Comparison of ENCODE assay signal across 19 cellular contexts in genomic region chr6:130724089-130724488, GRCh38.
DNase-seq lines count a peak whose midpoint lies in the region; ATAC-seq and TF ChIP-seq lines count a peak whose summit lies in the region.
"Had no signal": no experiment of that assay in that cellular context is flagged by ENCODE, and none has a peak within 500 bp of the region (broad histone marks: within the 10 kb centered on the region; RNA-seq: fewer than 3 reads in every experiment).

No MANE protein-coding gene starts in this region.

- H3K27me3 Mint-ChIP-seq in activated CD4-positive, alpha-beta T cell treated with anti-CD3 and anti-CD28 coated beads for 36 hours: no peaks in the 10 kb centered on the region
- H3K27me3 Mint-ChIP-seq in activated naive CD8-positive, alpha-beta T cell treated with anti-CD3 and anti-CD28 coated beads, Interleukin-2, amount 50 U/mL, for 24 hours: peaks cover 2% of the 10 kb centered on the region
- H3K27me3 Mint-ChIP-seq in neural progenitor cell (ENCODE audit: insufficient read depth, low read depth): peaks cover 2% of the 10 kb centered on the region

- H3K27ac Mint-ChIP-seq in activated CD4-positive, alpha-beta T cell treated with anti-CD3 and anti-CD28 coated beads for 36 hours: no peak overlapping the region
- peak overlapping the region; percentile 52 for H3K27ac Mint-ChIP-seq in activated naive CD8-positive, alpha-beta T cell treated with anti-CD3 and anti-CD28 coated beads, Interleukin-2, amount 50 U/mL, for 24 hours
- peak overlapping the region; percentile 25 for H3K27ac Mint-ChIP-seq in neural progenitor cell

- H3K4me2 ChIP-seq in DND-41 (ENCODE audit: insufficient read depth, low read length) (no peak overlapping the region), neural progenitor cell (no peak overlapping the region)
- H3K4me2 ChIP-seq: KMS-11 had no signal

- peak; percentile 6 for DNase-seq in activated CD4-positive, alpha-beta T cell treated with anti-CD3 and anti-CD28 coated beads for 36 hours
- DNase-seq in activated CD4-positive, alpha-beta T cell treated with anti-CD3 and anti-CD28 coated beads for 48 hours: no peak
- peak; percentile 11 for DNase-seq in DND-41
- no peak for DNase-seq in activated naive CD8-positive, alpha-beta T cell treated with anti-CD3 and anti-CD28 coated beads, Interleukin-2, amount 50 U/mL, for 24 hours
- DNase-seq in neural progenitor cell (ENCODE audit: low spot score): no peak
- no peak for DNase-seq in cerebellar nuclear complex (lab: John Stamatoyannopoulos, UW)
- no peak for DNase-seq in erythroblast (lab: John Stamatoyannopoulos, UW)
- no peak for DNase-seq in right cardiac atrium
- DNase-seq: AML-193, DMS79 treated with DMSO at 0.1 percent for 48 hours, H7, NCI-H1092, NCI-H1436 treated with DMSO at 0.1 percent for 48 hours, NCI-H2029, NCI-H345, NCI-H524 treated with DMSO at 0.1 percent for 48 hours had no signal

- no peaks in the 10 kb centered on the region for H3K9me3 Mint-ChIP-seq in activated CD4-positive, alpha-beta T cell treated with anti-CD3 and anti-CD28 coated beads for 36 hours (ENCODE audit: low read depth)
- H3K9me3 Mint-ChIP-seq in activated naive CD8-positive, alpha-beta T cell treated with anti-CD3 and anti-CD28 coated beads, Interleukin-2, amount 50 U/mL, for 24 hours: peaks cover 5% of the 10 kb centered on the region
- H3K9me3 Mint-ChIP-seq in neural progenitor cell: peaks cover 21% of the 10 kb centered on the region

- TF ChIP-seq CTCF in DND-41 (IDR thresholded peaks at IDR 0.05; ENCODE audit: borderline replicate concordance, extremely low read depth, low read length, poor library complexity, severe bottlenecking): no peak
- no peak for TF ChIP-seq CTCF in neural progenitor cell (IDR thresholded peaks at IDR 0.05)

- CTCF ChIA-PET in activated CD4-positive, alpha-beta T cell treated with anti-CD3 and anti-CD28 coated beads for 36 hours (lab: Charles Lee): no interaction called here

- H3K79me2 ChIP-seq in DND-41 (ENCODE audit: insufficient read depth, low read length) (no peaks in the 10 kb centered on the region), neural progenitor cell (ENCODE audit: low read depth) (no peaks in the 10 kb centered on the region)

- H2AFZ ChIP-seq in DND-41 (ENCODE audit: low read depth, low read length) (no peak overlapping the region), neural progenitor cell (replicated peaks) (no peak overlapping the region)

- TF ChIP-seq POLR2A in erythroblast (IDR thresholded peaks at IDR 0.05; ENCODE audit: low read length): no peak

- H3K4me3 ChIP-seq in DND-41 (ENCODE audit: low read depth in 1 of 2, low read length in 2 of 2) (no peak overlapping the region), neural progenitor cell (no peak overlapping the region), right cardiac atrium (ENCODE audit: low read length) (no peak overlapping the region)

- no peak overlapping the region for H3K27ac ChIP-seq in DND-41 (ENCODE audit: low read length)
- H3K27ac ChIP-seq in neural progenitor cell: no peak overlapping the region
- no peak overlapping the region for H3K27ac ChIP-seq in right cardiac atrium (ENCODE audit: low read length)
- H3K27ac ChIP-seq: 22Rv1, C4-2B, KMS-11 had no signal

- H3K36me3 ChIP-seq in DND-41 (ENCODE audit: insufficient read depth, low read length) (no peaks in the 10 kb centered on the region), neural progenitor cell (no peaks in the 10 kb centered on the region)

- ATAC-seq in activated CD4-positive, alpha-beta T cell treated with anti-CD3 and anti-CD28 coated beads for 36 hours: peak; percentile 26
- ATAC-seq in DND-41 (ENCODE audit: insufficient read depth, low read depth): peak; percentile 74
- ATAC-seq in activated naive CD8-positive, alpha-beta T cell treated with anti-CD3 and anti-CD28 coated beads, Interleukin-2, amount 50 U/mL, for 24 hours: peak; percentile 68
- no peak for ATAC-seq in right cardiac atrium

- no peaks in the 10 kb centered on the region for H3F3A ChIP-seq in neural progenitor cell (ENCODE audit: low read depth)

- no peaks in the 10 kb centered on the region for H3K36me3 Mint-ChIP-seq in activated CD4-positive, alpha-beta T cell treated with anti-CD3 and anti-CD28 coated beads for 36 hours (ENCODE audit: low read depth)
- no peaks in the 10 kb centered on the region for H3K36me3 Mint-ChIP-seq in activated naive CD8-positive, alpha-beta T cell treated with anti-CD3 and anti-CD28 coated beads, Interleukin-2, amount 50 U/mL, for 24 hours (ENCODE audit: low read depth)
- H3K36me3 Mint-ChIP-seq in neural progenitor cell: no peaks in the 10 kb centered on the region

- intact Hi-C loops in activated CD4-positive, alpha-beta T cell treated with anti-CD3 and anti-CD28 coated beads for 36 hours (cut with DNase I, micrococcal nuclease): no loop called here
- intact Hi-C loops in right cardiac atrium (cut with DNase I): no loop called here

- peaks cover 10% of the 10 kb centered on the region for H3K4me1 Mint-ChIP-seq in activated CD4-positive, alpha-beta T cell treated with anti-CD3 and anti-CD28 coated beads for 36 hours
- H3K4me1 Mint-ChIP-seq in activated naive CD8-positive, alpha-beta T cell treated with anti-CD3 and anti-CD28 coated beads, Interleukin-2, amount 50 U/mL, for 24 hours: peaks cover 21% of the 10 kb centered on the region
- H3K4me1 Mint-ChIP-seq in neural progenitor cell: no peaks in the 10 kb centered on the region

- H3K9me3 ChIP-seq in DND-41 (ENCODE audit: insufficient read depth, low read length, severe bottlenecking): no peaks in the 10 kb centered on the region
- no peaks in the 10 kb centered on the region for H3K9me3 ChIP-seq in neural progenitor cell (ENCODE audit: low read depth)
- no peaks in the 10 kb centered on the region for H3K9me3 ChIP-seq in right cardiac atrium (ENCODE audit: control insufficient read depth, low read length)

- no peak overlapping the region for H3K4me3 Mint-ChIP-seq in activated CD4-positive, alpha-beta T cell treated with anti-CD3 and anti-CD28 coated beads for 36 hours
- H3K4me3 Mint-ChIP-seq in activated naive CD8-positive, alpha-beta T cell treated with anti-CD3 and anti-CD28 coated beads, Interleukin-2, amount 50 U/mL, for 24 hours: no peak overlapping the region
- no peak overlapping the region for H3K4me3 Mint-ChIP-seq in neural progenitor cell

- H3K9ac ChIP-seq in DND-41 (ENCODE audit: low read depth, low read length): no peak overlapping the region
- H3K9ac ChIP-seq in neural progenitor cell: no peak overlapping the region
- H3K9ac ChIP-seq: KMS-11 had no signal

- H3K27me3 ChIP-seq in DND-41 (ENCODE audit: insufficient read depth, low read length, poor library complexity): no peaks in the 10 kb centered on the region
- no peaks in the 10 kb centered on the region for H3K27me3 ChIP-seq in neural progenitor cell
- no peaks in the 10 kb centered on the region for H3K27me3 ChIP-seq in right cardiac atrium (ENCODE audit: control insufficient read depth, insufficient read depth)

- H4K20me1 ChIP-seq in DND-41 (ENCODE audit: insufficient read depth, low read length): no peaks in the 10 kb centered on the region
- H4K20me1 ChIP-seq in neural progenitor cell (ENCODE audit: low read depth): no peaks in the 10 kb centered on the region

- POLR2A ChIA-PET in activated CD4-positive, alpha-beta T cell treated with anti-CD3 and anti-CD28 coated beads for 36 hours (lab: Charles Lee): no interaction called here

- H3K4me1 ChIP-seq in DND-41 (ENCODE audit: insufficient read depth, low read length) (peaks cover 10% of the 10 kb centered on the region), neural progenitor cell (no peaks in the 10 kb centered on the region), right cardiac atrium (ENCODE audit: control insufficient read depth, insufficient read depth, low read length) (no peaks in the 10 kb centered on the region)

Comparison
In these comparisons a context has a peak if more than half of its experiments do, and no peak if none do; other contexts are left out.
1. DNase-seq: peak in activated CD4-positive, alpha-beta T cell treated with anti-CD3 and anti-CD28 coated beads for 36 hours (single experiment) and DND-41 (single experiment); none in activated CD4-positive, alpha-beta T cell treated with anti-CD3 and anti-CD28 coated beads for 48 hours (single experiment), activated naive CD8-positive, alpha-beta T cell treated with anti-CD3 and anti-CD28 coated beads, Interleukin-2, amount 50 U/mL, for 24 hours (single experiment), neural progenitor cell (single experiment), cerebellar nuclear complex (0 of 2), erythroblast (0 of 2) and right cardiac atrium (0 of 3).
2. ATAC-seq: peak in activated CD4-positive, alpha-beta T cell treated with anti-CD3 and anti-CD28 coated beads for 36 hours (single experiment), DND-41 (single experiment) and activated naive CD8-positive, alpha-beta T cell treated with anti-CD3 and anti-CD28 coated beads, Interleukin-2, amount 50 U/mL, for 24 hours (single experiment); none in right cardiac atrium (0 of 2).